7 cellular contexts compared by ENCODE assay signal in genomic region chr12:89351489-89352241, GRCh38. TPM values are rescaled to one million over a fixed set of nuclear protein-coding genes. Genes with fewer than 3 reads are reported as not detected.
A peak's percentile ranks its signal among the peaks of the same experiment; 100 is the strongest.
DNase-seq lines count a peak whose midpoint lies in the region; ATAC-seq and TF ChIP-seq lines count a peak whose summit lies in the region.

No MANE protein-coding gene starts in this region.

- no peaks in the 10 kb centered on the region for H3K36me3 Mint-ChIP-seq in T-helper 17 cell (ENCODE audit: low read depth)

- peak overlapping the region; percentile 69 for H3K27ac ChIP-seq in brain microvascular endothelial cell

- H3K27me3 Mint-ChIP-seq in T-helper 17 cell = no peaks in the 10 kb centered on the region

- ATAC-seq in GM18867 (IDR thresholded peaks at IDR 0.05; ENCODE audit: unreplicated experiment) (peak; percentile 39), HG03045 (IDR thresholded peaks at IDR 0.05; ENCODE audit: unreplicated experiment) (peak; percentile 20), T-helper 17 cell (peak; percentile 45), GM19328 (IDR thresholded peaks at IDR 0.05; ENCODE audit: unreplicated experiment) (no peak)

- no peak for TF ChIP-seq CTCF in brain microvascular endothelial cell (IDR thresholded peaks at IDR 0.05; ENCODE audit: low read depth, low read length, missing control alignments)
- no peak for TF ChIP-seq CTCF in kidney epithelial cell (IDR thresholded peaks at IDR 0.05; ENCODE audit: insufficient read depth, low read length, poor library complexity, severe bottlenecking)

- H3K4me3 ChIP-seq in brain microvascular endothelial cell (ENCODE audit: low read depth, low read length) (peak overlapping the region; percentile 100), kidney epithelial cell (ENCODE audit: low read depth, low read length) (peak overlapping the region; percentile 99)

- DNase-seq in T-helper 17 cell = peak; percentile 18 to 29 (median 23)
- no peak for DNase-seq in brain microvascular endothelial cell
- no peak for DNase-seq in kidney epithelial cell (ENCODE audit: low read depth)
- peak; percentile 45 for DNase-seq in stimulated activated CD4-positive, alpha-beta T cell treated with anti-CD3 and anti-CD28 coated beads, Interleukin-4, amount 100 ng/mL, for 1 hour

- H3K27me3 ChIP-seq in brain microvascular endothelial cell (replicated peaks) (no peaks in the 10 kb centered on the region), kidney epithelial cell (ENCODE audit: control insufficient read depth, insufficient read depth, low read length) (no peaks in the 10 kb centered on the region)

- in situ Hi-C loops in brain microvascular endothelial cell (cut with HindIII; ENCODE audit: low pct_ligation_motif_present, low sequenced_read_pairs) = loop anchor here (25.0 kb wide), 1 partner anchor 111 kb away; no protein-coding TSS in a partner anchor

- peak overlapping the region; percentile 95 for H3K4me3 Mint-ChIP-seq in T-helper 17 cell

- H3K36me3 ChIP-seq in brain microvascular endothelial cell (replicated peaks) = peaks cover 25% of the 10 kb centered on the region
- H3K36me3 ChIP-seq in kidney epithelial cell (ENCODE audit: control insufficient read depth, insufficient read depth, low read length) = peaks cover 3% of the 10 kb centered on the region

- peaks cover 29% of the 10 kb centered on the region for H3K4me1 Mint-ChIP-seq in T-helper 17 cell

- peak overlapping the region; percentile 87 for H3K27ac Mint-ChIP-seq in T-helper 17 cell

- H3K9me3 ChIP-seq in T-helper 17 cell (ENCODE audit: control insufficient read depth, low read length, poor library complexity, severe bottlenecking) = no peaks in the 10 kb centered on the region

RNA-seq across cellular contexts. Expression of gene DUSP6, which starts 0.6 kb away (rescaled TPM):
- total RNA-seq in T-helper 17 cell (10 to 100 TPM; 15.5 to 37.7 TPM), kidney epithelial cell (43.1 and 64.5 TPM in 2 replicates)

Comparison
In these comparisons a context has a peak if more than half of its experiments do, and no peak if none do; other contexts are left out.
1. DNase-seq: peak in T-helper 17 cell (3 of 3) and stimulated activated CD4-positive, alpha-beta T cell treated with anti-CD3 and anti-CD28 coated beads, Interleukin-4, amount 100 ng/mL, for 1 hour (single experiment); none in brain microvascular endothelial cell (single experiment) and kidney epithelial cell (single experiment).